In genomic region chr1:156626079-156626438, GRCh38 we compare ENCODE assay signal across 14 cellular contexts. TPM values are rescaled to one million over a fixed set of nuclear protein-coding genes. Genes with fewer than 3 reads are reported as not detected.
DNase-seq lines count a peak whose midpoint lies in the region; TF ChIP-seq lines count a peak whose summit lies in the region.
"Had no signal": no experiment of that assay in that cellular context is flagged by ENCODE, and none has a peak within 500 bp of the region (broad histone marks: within the 10 kb centered on the region; RNA-seq: fewer than 3 reads in every experiment).

No MANE protein-coding gene starts in this region.

- H3K36me3 Mint-ChIP-seq in CD4-positive, alpha-beta memory T cell = no peaks in the 10 kb centered on the region
- no peaks in the 10 kb centered on the region for H3K36me3 Mint-ChIP-seq in brain
- H3K36me3 Mint-ChIP-seq in nephron (ENCODE audit: low read depth) = peaks cover 3% of the 10 kb centered on the region
- H3K36me3 Mint-ChIP-seq: stimulated activated memory B cell treated with anti-CD40 and anti-IgM and Interleukin-4, amounts not matched to agents 10 μg/mL and 1 μg/mL and 100 μg/mL, for 72 hours had no signal

- peaks cover 32 to 39% of the 10 kb centered on the region in 2 donors for H3K27me3 Mint-ChIP-seq in CD4-positive, alpha-beta memory T cell
- H3K27me3 Mint-ChIP-seq in brain (peaks cover 85% of the 10 kb centered on the region), nephron (ENCODE audit: low read depth) (peaks cover 91% of the 10 kb centered on the region)

- H3K4me1 Mint-ChIP-seq in CD4-positive, alpha-beta memory T cell = peaks cover 6 to 16% (median 10%) of the 10 kb centered on the region in 4 donors
- peaks cover 14% of the 10 kb centered on the region for H3K4me1 Mint-ChIP-seq in brain
- H3K4me1 Mint-ChIP-seq in nephron = peaks cover 8% of the 10 kb centered on the region

- H3K9me3 ChIP-seq in CD4-positive, alpha-beta memory T cell (ENCODE audit: control insufficient read depth in 1 of 2, low read length in 2 of 2) = no peaks in the 10 kb centered on the region
- no peaks in the 10 kb centered on the region for H3K9me3 ChIP-seq in HEK293 (ENCODE audit: control insufficient read depth, insufficient read depth, low read depth, low read length)
- H3K9me3 ChIP-seq: right atrium auricular region had no signal

- peaks cover 0 to 2% (median 0%) of the 10 kb centered on the region in 8 donors for H3K9me3 Mint-ChIP-seq in CD4-positive, alpha-beta memory T cell
- H3K9me3 Mint-ChIP-seq in brain (peaks cover 0 to 6% (median 0%) of the 10 kb centered on the region in 5 experiments), nephron (peaks cover 4% of the 10 kb centered on the region)
- H3K9me3 Mint-ChIP-seq: stimulated activated memory B cell treated with anti-CD40 and anti-IgM and Interleukin-4, amounts not matched to agents 10 μg/mL and 1 μg/mL and 100 μg/mL, for 72 hours had no signal

- POLR2A ChIA-PET in CD4-positive, alpha-beta memory T cell (lab: Charles Lee; ENCODE audit: partially characterized antibody) = interaction anchor here (1.1 kb wide), 1 partner anchor 80 kb away, joined by 3 read pairs; no protein-coding TSS in a partner anchor
- POLR2A ChIA-PET in HEK293 (lab: Yijun Ruan, JAX) = no interaction called here

- peak overlapping the region in 5 of 8 donors; percentile 69 to 88 (median 84) for H3K4me3 Mint-ChIP-seq in CD4-positive, alpha-beta memory T cell
- H3K4me3 Mint-ChIP-seq in brain (peak overlapping the region; percentile 81 to 93 (median 88)), nephron (peak overlapping the region; percentile 64 to 74 (median 73))

- H3K36me3 ChIP-seq in CD4-positive, alpha-beta memory T cell (ENCODE audit: insufficient read depth, low read length) = no peaks in the 10 kb centered on the region
- H3K36me3 ChIP-seq in HEK293 (ENCODE audit: control insufficient read depth in 2 of 2, insufficient read depth in 1 of 2, low read length in 2 of 2) = no peaks in the 10 kb centered on the region
- H3K36me3 ChIP-seq: right atrium auricular region had no signal

- peaks cover 23% of the 10 kb centered on the region for H3K27me3 ChIP-seq in CD4-positive, alpha-beta memory T cell (ENCODE audit: insufficient read depth, low read length)

- CTCF ChIA-PET in CD4-positive, alpha-beta memory T cell (lab: Charles Lee; ENCODE audit: partially characterized antibody) = interaction anchor here (0.6 to 9.0 kb wide), 13 partner anchors 10 to 180 kb away, joined by 3 to 153 read pairs (median 11); partner anchors contain the start of genes BCAN and NES
- CTCF ChIA-PET in HEK293 (lab: Yijun Ruan, JAX) = interaction anchor here (0.6 to 14.1 kb wide), 21 partner anchors 12 to 426 kb away, joined by 3 to 294 read pairs (median 8); partner anchors contain the start of genes BCAN, CRABP2, GPATCH4 and NES

- no peak for DNase-seq in CD4-positive, alpha-beta memory T cell
- DNase-seq in NCI-H1436 (lab: John Stamatoyannopoulos, UW) = no peak
- DNase-seq in SW 1271 (lab: John Stamatoyannopoulos, UW) = no peak
- DNase-seq in central memory CD4-positive, alpha-beta T cell = no peak
- no peak for DNase-seq in AG08396 (ENCODE audit: low spot score)
- DNase-seq: NCI-H526 treated with DMSO at 0.1 percent for 48 hours had no signal

- no peak overlapping the region for H3K27ac ChIP-seq in CD4-positive, alpha-beta memory T cell (ENCODE audit: low read depth, low read length)
- H3K27ac ChIP-seq in HEK293 (ENCODE audit: extremely low read depth, low read depth, low read length) = no peak overlapping the region

- TF ChIP-seq CTCF in HEK293 (tag by site-specific recombination; IDR thresholded peaks at IDR 0.05) = no peak
- TF ChIP-seq CTCF in brain (conservative IDR thresholded peaks at IDR 0.05) = peak; percentile 2 to 4
- TF ChIP-seq CTCF in nephron (IDR thresholded peaks at IDR 0.05; ENCODE audit: unreplicated experiment in 3 of 3) = no peak

- intact Hi-C loops in CD4-positive, alpha-beta memory T cell (cut with micrococcal nuclease) = loop anchor here (1.0 to 10.0 kb wide), 4 partner anchors 31 to 101 kb away; partner anchors contain the start of genes CRABP2, ISG20L2 and METTL25B

- H3K27ac Mint-ChIP-seq in CD4-positive, alpha-beta memory T cell = peak overlapping the region in 1 of 7 donors; percentile 49
- H3K27ac Mint-ChIP-seq in brain = peak overlapping the region in 1 of 5 experiments; percentile 8
- H3K27ac Mint-ChIP-seq in nephron = no peak overlapping the region
- H3K27ac Mint-ChIP-seq: stimulated activated memory B cell treated with anti-CD40 and anti-IgM and Interleukin-4, amounts not matched to agents 10 μg/mL and 1 μg/mL and 100 μg/mL, for 72 hours had no signal

- no peak overlapping the region for H3K4me3 ChIP-seq in CD4-positive, alpha-beta memory T cell (ENCODE audit: low read length in 2 of 2)
- no peak overlapping the region for H3K4me3 ChIP-seq in HEK293 (ENCODE audit: low read depth, low read length)

- peaks cover 20% of the 10 kb centered on the region for H3K4me1 ChIP-seq in CD4-positive, alpha-beta memory T cell (ENCODE audit: insufficient read depth, low read length)
- H3K4me1 ChIP-seq in HEK293 (ENCODE audit: control insufficient read depth, insufficient read depth, low read length) = no peaks in the 10 kb centered on the region

TF ChIP-seq in HEK293, 187 proteins besides CTCF, POLR2A, EP300 and RAD21:
- TF ChIP-seq KLF16 (tag by site-specific recombination; IDR thresholded peaks at IDR 0.05) = no peak
- 0 out of 2 replicates have a peak, but pooled peaks have one; percentile 14 for TF ChIP-seq ZSCAN30 (tag by site-specific recombination; IDR thresholded peaks at IDR 0.05)
- TF ChIP-seq ZNF184 (tag by site-specific recombination; IDR thresholded peaks at IDR 0.05) = 0 out of 2 replicates have a peak, but pooled peaks have one; percentile 39

RNA-seq across cellular contexts. Expression of gene HAPLN2, which starts 6.8 kb away (rescaled TPM):
- total RNA-seq in CD4-positive, alpha-beta memory T cell = not detected
- not detected for polyA plus RNA-seq in CD4-positive, alpha-beta memory T cell
- polyA plus RNA-seq in brain (ENCODE audit: insufficient read depth, low read depth, low replicate concordance) = 69.6 TPM
- total RNA-seq: glomerular endothelial cell, kidney epithelial cell had no signal

RNA-seq across cellular contexts. Expression of gene BCAN, which starts 15.9 kb away (rescaled TPM):
- total RNA-seq in CD4-positive, alpha-beta memory T cell = not detected
- polyA plus RNA-seq in CD4-positive, alpha-beta memory T cell = not detected
- polyA plus RNA-seq in brain (ENCODE audit: insufficient read depth, low read depth, low replicate concordance) = 81.5 TPM
- total RNA-seq: bronchial epithelial cell, glomerular endothelial cell, right atrium auricular region had no signal

RNA-seq across cellular contexts. Expression of gene GPATCH4, which starts 24.8 kb away (rescaled TPM):
- total RNA-seq in CD4-positive, alpha-beta memory T cell = 10 to 100 TPM; 26.9 to 30.7 TPM
- polyA plus RNA-seq in CD4-positive, alpha-beta memory T cell = 10 to 100 TPM in 1 of 2 donors, 1 to 10 TPM in 1; 8.1 to 58.5 TPM
- polyA plus RNA-seq in brain (ENCODE audit: insufficient read depth, low read depth, low replicate concordance) = 11.5 TPM

RNA-seq across cellular contexts. Expression of gene NAXE, which starts 34.5 kb away (rescaled TPM):
- total RNA-seq in CD4-positive, alpha-beta memory T cell = 10 to 100 TPM; 46.7 to 49.5 TPM
- polyA plus RNA-seq in CD4-positive, alpha-beta memory T cell = 100 to 1,000 TPM in 1 of 2 donors, 10 to 100 TPM in 1; 93.3 to 152 TPM
- polyA plus RNA-seq in brain (ENCODE audit: insufficient read depth, low read depth, low replicate concordance) = 133 TPM

RNA-seq across cellular contexts. Expression of gene TTC24, which starts 46.5 kb away (rescaled TPM):
- total RNA-seq in CD4-positive, alpha-beta memory T cell = under 1 TPM; 0.84 to 0.91 TPM
- under 1 TPM in 1 of 2 donors, not detected in 1; 0.12 TPM for polyA plus RNA-seq in CD4-positive, alpha-beta memory T cell
- polyA plus RNA-seq in brain (ENCODE audit: insufficient read depth, low read depth, low replicate concordance) = not detected
- total RNA-seq: bronchial epithelial cell, glomerular endothelial cell, kidney epithelial cell, right atrium auricular region had no signal

Comparison
In these comparisons a context has a peak if more than half of its experiments do, and no peak if none do; other contexts are left out.
1. CTCF ChIP-seq: peak in brain (2 of 2); none in HEK293 (single experiment) and nephron (0 of 3).
2. RNA of gene HAPLN2, which starts 6.8 kb away (polyA plus RNA-seq): 69.6 TPM in brain (single experiment); not detected in CD4-positive, alpha-beta memory T cell; every median in the first group is over 10 times any median in the second.
3. RNA of gene BCAN, which starts 15.9 kb away (polyA plus RNA-seq): 81.5 TPM in brain (single experiment); not detected in CD4-positive, alpha-beta memory T cell; every median in the first group is over 10 times any median in the second.
4. Peak in every context shown above with its lines, with median percentiles within 50 percentile points of each other: H3K4me3 Mint-ChIP-seq.